In the genomic region with DNA sequence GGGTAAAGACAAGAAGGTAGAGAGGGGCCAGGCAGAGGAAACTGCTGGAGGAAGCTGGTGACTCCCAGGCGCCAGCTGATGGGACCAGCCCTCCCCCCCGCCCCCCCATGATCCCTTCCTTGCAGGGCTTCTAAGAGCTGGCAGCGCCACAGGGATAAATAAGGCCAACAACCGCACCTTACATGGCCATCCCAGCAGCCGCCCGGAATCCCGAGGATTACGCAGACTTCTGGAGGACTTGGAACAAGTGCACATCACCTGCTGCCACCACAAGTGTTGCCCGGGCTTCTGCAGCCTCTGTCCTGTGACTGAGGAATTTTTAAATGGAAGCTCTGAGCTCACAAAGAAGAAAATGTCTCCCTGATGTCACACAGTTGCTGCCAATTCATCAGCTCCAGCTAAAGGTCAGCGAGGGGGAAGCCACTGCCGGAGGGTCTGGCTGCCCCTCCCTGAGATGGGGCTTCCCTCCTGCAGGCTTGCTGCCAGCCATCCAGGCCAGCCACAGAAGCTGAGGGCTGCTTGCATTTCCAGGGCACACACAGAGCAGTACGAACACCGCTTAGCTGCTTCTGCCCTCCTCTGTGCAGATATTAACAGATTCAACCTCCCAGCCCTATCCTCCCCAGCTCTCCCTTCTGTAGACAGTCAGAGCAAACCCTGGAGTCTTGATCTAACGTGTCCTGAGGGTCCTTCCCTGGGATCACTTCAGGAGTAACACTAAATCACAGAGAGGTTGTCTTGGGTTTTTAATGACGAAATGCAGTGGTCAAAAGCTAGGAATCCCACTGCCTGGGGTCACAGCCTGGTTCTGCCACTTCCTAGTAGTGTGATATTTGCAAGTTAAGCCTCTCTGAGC, we compare ENCODE assay signal across 2 cellular contexts.
TF ChIP-seq lines count a peak whose summit lies in the region.

No MANE protein-coding gene starts in this region.

TF ChIP-seq in K562, 482 proteins besides CTCF, POLR2A, EP300 and RAD21 (continued from another document):
- TF ChIP-seq, protein P1, sequence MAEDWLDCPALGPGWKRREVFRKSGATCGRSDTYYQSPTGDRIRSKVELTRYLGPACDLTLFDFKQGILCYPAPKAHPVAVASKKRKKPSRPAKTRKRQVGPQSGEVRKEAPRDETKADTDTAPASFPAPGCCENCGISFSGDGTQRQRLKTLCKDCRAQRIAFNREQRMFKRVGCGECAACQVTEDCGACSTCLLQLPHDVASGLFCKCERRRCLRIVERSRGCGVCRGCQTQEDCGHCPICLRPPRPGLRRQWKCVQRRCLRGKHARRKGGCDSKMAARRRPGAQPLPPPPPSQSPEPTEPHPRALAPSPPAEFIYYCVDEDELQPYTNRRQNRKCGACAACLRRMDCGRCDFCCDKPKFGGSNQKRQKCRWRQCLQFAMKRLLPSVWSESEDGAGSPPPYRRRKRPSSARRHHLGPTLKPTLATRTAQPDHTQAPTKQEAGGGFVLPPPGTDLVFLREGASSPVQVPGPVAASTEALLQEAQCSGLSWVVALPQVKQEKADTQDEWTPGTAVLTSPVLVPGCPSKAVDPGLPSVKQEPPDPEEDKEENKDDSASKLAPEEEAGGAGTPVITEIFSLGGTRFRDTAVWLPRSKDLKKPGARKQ (CRISPR knock-in tag; IDR thresholded peaks at IDR 0.05): no peak
- TF ChIP-seq NRF1 (conservative IDR thresholded peaks at IDR 0.05 in 1 of 2, IDR thresholded peaks at IDR 0.05 in 1 of 2) (no peak), SMARCA4 (IDR thresholded peaks at IDR 0.05) (no peak)

TF ChIP-seq in HepG2, 621 proteins besides CTCF, POLR2A, EP300 and RAD21 (continued from another document and continues in another):
- TF ChIP-seq, protein P2, sequence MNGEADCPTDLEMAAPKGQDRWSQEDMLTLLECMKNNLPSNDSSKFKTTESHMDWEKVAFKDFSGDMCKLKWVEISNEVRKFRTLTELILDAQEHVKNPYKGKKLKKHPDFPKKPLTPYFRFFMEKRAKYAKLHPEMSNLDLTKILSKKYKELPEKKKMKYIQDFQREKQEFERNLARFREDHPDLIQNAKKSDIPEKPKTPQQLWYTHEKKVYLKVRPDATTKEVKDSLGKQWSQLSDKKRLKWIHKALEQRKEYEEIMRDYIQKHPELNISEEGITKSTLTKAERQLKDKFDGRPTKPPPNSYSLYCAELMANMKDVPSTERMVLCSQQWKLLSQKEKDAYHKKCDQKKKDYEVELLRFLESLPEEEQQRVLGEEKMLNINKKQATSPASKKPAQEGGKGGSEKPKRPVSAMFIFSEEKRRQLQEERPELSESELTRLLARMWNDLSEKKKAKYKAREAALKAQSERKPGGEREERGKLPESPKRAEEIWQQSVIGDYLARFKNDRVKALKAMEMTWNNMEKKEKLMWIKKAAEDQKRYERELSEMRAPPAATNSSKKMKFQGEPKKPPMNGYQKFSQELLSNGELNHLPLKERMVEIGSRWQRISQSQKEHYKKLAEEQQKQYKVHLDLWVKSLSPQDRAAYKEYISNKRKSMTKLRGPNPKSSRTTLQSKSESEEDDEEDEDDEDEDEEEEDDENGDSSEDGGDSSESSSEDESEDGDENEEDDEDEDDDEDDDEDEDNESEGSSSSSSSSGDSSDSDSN (CRISPR knock-in tag; IDR thresholded peaks at IDR 0.05): peak; percentile 20; the same call in 1 of the 2 replicates
- TF ChIP-seq ZFY (CRISPR knock-in tag; IDR thresholded peaks at IDR 0.05) (peak; percentile 24; the same call in 1 of the 2 replicates), CCDC6 (CRISPR knock-in tag; IDR thresholded peaks at IDR 0.05) (0 out of 2 replicates have a peak, but pooled peaks have one; percentile 40), ZBTB20 (CRISPR knock-in tag; IDR thresholded peaks at IDR 0.05; ENCODE audit: borderline replicate concordance, low read depth) (no peak; the same call in 1 of the 2 replicates), PRPF4 (IDR thresholded peaks at IDR 0.05; ENCODE audit: low read depth, low read length, poor library complexity, severe bottlenecking) (no peak), BRD4 (CRISPR knock-in tag; IDR thresholded peaks at IDR 0.05) (peak; percentile 13), ZBTB7B (CRISPR knock-in tag; IDR thresholded peaks at IDR 0.05) (0 out of 2 replicates have a peak, but pooled peaks have one; percentile 66), ZFP36L2 (CRISPR knock-in tag; IDR thresholded peaks at IDR 0.05) (no peak), ZSCAN21 (CRISPR knock-in tag; IDR thresholded peaks at IDR 0.05; ENCODE audit: borderline replicate concordance) (no peak), NR1H2 (CRISPR knock-in tag; IDR thresholded peaks at IDR 0.05; ENCODE audit: borderline replicate concordance, low read depth) (no peak), ZNF724P (CRISPR knock-in tag; IDR thresholded peaks at IDR 0.05; ENCODE audit: borderline replicate concordance) (0 out of 2 replicates have a peak, but pooled peaks have one; percentile 23), TBX2 (CRISPR knock-in tag; IDR thresholded peaks at IDR 0.05; ENCODE audit: borderline replicate concordance) (0 out of 2 replicates have a peak, but pooled peaks have one; percentile 19), RXRA (CRISPR knock-in tag; IDR thresholded peaks at IDR 0.05) (peak; percentile 60), DNMT3B (CRISPR knock-in tag; conservative IDR thresholded peaks at IDR 0.05) (no peak), STAG1 (CRISPR knock-in tag; IDR thresholded peaks at IDR 0.05) (no peak; the same call in 1 of the 2 replicates), ZNF674 (CRISPR knock-in tag; IDR thresholded peaks at IDR 0.05; ENCODE audit: low read depth) (no peak), ZNF746 (CRISPR knock-in tag; IDR thresholded peaks at IDR 0.05) (0 out of 2 replicates have a peak, but pooled peaks have one; percentile 17), ZBTB42 (CRISPR knock-in tag; IDR thresholded peaks at IDR 0.05) (0 out of 2 replicates have a peak, but pooled peaks have one; percentile 42), KMT2B (CRISPR knock-in tag; IDR thresholded peaks at IDR 0.05) (no peak), PHF21A (CRISPR knock-in tag; IDR thresholded peaks at IDR 0.05) (no peak), ZSCAN29 (CRISPR knock-in tag; conservative IDR thresholded peaks at IDR 0.05) (peak; percentile 34; the same call in 1 of the 2 replicates), ZBTB38 (CRISPR knock-in tag; IDR thresholded peaks at IDR 0.05) (peak; percentile 43; the same call in 1 of the 2 replicates), GLI4 (CRISPR knock-in tag; IDR thresholded peaks at IDR 0.05; ENCODE audit: borderline replicate concordance) (no peak), FOXJ3 (CRISPR knock-in tag; IDR thresholded peaks at IDR 0.05; ENCODE audit: borderline replicate concordance) (0 out of 2 replicates have a peak, but pooled peaks have one; percentile 5)
- TF ChIP-seq, protein P3, sequence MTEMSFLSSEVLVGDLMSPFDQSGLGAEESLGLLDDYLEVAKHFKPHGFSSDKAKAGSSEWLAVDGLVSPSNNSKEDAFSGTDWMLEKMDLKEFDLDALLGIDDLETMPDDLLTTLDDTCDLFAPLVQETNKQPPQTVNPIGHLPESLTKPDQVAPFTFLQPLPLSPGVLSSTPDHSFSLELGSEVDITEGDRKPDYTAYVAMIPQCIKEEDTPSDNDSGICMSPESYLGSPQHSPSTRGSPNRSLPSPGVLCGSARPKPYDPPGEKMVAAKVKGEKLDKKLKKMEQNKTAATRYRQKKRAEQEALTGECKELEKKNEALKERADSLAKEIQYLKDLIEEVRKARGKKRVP (CRISPR knock-in tag; IDR thresholded peaks at IDR 0.05): no peak; a peak in 1 of 4 replicates
- TF ChIP-seq, protein P4, sequence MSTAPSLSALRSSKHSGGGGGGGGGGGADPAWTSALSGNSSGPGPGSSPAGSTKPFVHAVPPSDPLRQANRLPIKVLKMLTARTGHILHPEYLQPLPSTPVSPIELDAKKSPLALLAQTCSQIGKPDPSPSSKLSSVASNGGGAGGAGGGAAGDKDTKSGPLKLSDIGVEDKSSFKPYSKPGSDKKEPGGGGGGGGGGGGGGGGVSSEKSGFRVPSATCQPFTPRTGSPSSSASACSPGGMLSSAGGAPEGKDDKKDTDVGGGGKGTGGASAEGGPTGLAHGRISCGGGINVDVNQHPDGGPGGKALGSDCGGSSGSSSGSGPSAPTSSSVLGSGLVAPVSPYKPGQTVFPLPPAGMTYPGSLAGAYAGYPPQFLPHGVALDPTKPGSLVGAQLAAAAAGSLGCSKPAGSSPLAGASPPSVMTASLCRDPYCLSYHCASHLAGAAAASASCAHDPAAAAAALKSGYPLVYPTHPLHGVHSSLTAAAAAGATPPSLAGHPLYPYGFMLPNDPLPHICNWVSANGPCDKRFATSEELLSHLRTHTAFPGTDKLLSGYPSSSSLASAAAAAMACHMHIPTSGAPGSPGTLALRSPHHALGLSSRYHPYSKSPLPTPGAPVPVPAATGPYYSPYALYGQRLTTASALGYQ (CRISPR knock-in tag; IDR thresholded peaks at IDR 0.05): peak; percentile 25; the same call in 1 of the 2 replicates
- TF ChIP-seq, protein P5, sequence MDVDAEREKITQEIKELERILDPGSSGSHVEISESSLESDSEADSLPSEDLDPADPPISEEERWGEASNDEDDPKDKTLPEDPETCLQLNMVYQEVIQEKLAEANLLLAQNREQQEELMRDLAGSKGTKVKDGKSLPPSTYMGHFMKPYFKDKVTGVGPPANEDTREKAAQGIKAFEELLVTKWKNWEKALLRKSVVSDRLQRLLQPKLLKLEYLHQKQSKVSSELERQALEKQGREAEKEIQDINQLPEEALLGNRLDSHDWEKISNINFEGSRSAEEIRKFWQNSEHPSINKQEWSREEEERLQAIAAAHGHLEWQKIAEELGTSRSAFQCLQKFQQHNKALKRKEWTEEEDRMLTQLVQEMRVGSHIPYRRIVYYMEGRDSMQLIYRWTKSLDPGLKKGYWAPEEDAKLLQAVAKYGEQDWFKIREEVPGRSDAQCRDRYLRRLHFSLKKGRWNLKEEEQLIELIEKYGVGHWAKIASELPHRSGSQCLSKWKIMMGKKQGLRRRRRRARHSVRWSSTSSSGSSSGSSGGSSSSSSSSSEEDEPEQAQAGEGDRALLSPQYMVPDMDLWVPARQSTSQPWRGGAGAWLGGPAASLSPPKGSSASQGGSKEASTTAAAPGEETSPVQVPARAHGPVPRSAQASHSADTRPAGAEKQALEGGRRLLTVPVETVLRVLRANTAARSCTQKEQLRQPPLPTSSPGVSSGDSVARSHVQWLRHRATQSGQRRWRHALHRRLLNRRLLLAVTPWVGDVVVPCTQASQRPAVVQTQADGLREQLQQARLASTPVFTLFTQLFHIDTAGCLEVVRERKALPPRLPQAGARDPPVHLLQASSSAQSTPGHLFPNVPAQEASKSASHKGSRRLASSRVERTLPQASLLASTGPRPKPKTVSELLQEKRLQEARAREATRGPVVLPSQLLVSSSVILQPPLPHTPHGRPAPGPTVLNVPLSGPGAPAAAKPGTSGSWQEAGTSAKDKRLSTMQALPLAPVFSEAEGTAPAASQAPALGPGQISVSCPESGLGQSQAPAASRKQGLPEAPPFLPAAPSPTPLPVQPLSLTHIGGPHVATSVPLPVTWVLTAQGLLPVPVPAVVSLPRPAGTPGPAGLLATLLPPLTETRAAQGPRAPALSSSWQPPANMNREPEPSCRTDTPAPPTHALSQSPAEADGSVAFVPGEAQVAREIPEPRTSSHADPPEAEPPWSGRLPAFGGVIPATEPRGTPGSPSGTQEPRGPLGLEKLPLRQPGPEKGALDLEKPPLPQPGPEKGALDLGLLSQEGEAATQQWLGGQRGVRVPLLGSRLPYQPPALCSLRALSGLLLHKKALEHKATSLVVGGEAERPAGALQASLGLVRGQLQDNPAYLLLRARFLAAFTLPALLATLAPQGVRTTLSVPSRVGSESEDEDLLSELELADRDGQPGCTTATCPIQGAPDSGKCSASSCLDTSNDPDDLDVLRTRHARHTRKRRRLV (CRISPR knock-in tag; IDR thresholded peaks at IDR 0.05): no peak
- TF ChIP-seq, protein P6, sequence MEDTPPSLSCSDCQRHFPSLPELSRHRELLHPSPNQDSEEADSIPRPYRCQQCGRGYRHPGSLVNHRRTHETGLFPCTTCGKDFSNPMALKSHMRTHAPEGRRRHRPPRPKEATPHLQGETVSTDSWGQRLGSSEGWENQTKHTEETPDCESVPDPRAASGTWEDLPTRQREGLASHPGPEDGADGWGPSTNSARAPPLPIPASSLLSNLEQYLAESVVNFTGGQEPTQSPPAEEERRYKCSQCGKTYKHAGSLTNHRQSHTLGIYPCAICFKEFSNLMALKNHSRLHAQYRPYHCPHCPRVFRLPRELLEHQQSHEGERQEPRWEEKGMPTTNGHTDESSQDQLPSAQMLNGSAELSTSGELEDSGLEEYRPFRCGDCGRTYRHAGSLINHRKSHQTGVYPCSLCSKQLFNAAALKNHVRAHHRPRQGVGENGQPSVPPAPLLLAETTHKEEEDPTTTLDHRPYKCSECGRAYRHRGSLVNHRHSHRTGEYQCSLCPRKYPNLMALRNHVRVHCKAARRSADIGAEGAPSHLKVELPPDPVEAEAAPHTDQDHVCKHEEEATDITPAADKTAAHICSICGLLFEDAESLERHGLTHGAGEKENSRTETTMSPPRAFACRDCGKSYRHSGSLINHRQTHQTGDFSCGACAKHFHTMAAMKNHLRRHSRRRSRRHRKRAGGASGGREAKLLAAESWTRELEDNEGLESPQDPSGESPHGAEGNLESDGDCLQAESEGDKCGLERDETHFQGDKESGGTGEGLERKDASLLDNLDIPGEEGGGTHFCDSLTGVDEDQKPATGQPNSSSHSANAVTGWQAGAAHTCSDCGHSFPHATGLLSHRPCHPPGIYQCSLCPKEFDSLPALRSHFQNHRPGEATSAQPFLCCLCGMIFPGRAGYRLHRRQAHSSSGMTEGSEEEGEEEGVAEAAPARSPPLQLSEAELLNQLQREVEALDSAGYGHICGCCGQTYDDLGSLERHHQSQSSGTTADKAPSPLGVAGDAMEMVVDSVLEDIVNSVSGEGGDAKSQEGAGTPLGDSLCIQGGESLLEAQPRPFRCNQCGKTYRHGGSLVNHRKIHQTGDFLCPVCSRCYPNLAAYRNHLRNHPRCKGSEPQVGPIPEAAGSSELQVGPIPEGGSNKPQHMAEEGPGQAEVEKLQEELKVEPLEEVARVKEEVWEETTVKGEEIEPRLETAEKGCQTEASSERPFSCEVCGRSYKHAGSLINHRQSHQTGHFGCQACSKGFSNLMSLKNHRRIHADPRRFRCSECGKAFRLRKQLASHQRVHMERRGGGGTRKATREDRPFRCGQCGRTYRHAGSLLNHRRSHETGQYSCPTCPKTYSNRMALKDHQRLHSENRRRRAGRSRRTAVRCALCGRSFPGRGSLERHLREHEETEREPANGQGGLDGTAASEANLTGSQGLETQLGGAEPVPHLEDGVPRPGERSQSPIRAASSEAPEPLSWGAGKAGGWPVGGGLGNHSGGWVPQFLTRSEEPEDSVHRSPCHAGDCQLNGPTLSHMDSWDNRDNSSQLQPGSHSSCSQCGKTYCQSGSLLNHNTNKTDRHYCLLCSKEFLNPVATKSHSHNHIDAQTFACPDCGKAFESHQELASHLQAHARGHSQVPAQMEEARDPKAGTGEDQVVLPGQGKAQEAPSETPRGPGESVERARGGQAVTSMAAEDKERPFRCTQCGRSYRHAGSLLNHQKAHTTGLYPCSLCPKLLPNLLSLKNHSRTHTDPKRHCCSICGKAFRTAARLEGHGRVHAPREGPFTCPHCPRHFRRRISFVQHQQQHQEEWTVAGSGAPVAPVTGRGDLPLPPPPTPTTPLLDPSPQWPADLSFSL (CRISPR knock-in tag; IDR thresholded peaks at IDR 0.05): peak; percentile 11; the same call in 1 of the 2 replicates
- TF ChIP-seq, protein P7, sequence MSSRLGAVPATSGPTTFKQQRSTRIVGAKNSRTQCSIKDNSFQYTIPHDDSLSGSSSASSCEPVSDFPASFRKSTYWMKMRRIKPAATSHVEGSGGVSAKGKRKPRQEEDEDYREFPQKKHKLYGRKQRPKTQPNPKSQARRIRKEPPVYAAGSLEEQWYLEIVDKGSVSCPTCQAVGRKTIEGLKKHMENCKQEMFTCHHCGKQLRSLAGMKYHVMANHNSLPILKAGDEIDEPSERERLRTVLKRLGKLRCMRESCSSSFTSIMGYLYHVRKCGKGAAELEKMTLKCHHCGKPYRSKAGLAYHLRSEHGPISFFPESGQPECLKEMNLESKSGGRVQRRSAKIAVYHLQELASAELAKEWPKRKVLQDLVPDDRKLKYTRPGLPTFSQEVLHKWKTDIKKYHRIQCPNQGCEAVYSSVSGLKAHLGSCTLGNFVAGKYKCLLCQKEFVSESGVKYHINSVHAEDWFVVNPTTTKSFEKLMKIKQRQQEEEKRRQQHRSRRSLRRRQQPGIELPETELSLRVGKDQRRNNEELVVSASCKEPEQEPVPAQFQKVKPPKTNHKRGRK (CRISPR knock-in tag; IDR thresholded peaks at IDR 0.05): no peak
